In the genomic region with DNA sequence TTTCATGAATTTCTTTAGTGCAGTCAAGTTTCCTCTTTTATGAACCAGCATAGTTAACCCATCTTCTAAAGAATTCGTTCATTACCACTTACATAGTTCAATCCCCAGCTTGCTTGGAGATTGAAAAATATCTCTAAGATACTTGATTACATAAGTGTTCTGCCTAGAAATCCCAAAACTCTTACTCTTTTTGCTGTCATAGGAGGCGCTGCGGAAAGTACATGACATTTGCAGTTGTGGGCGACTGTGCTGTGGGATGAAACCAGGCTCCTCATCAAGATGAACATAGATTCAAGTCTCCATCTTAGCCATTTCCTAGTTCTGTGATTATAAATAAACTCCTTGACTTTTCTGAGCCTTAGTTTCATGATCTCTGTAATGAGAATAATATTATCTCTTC, we compare ENCODE assay signal across 21 cellular contexts.
A peak's percentile ranks its signal among the peaks of the same experiment; 100 is the strongest.
DNase-seq lines count a peak whose midpoint lies in the region; TF ChIP-seq lines count a peak whose summit lies in the region.
"Had no signal": no experiment of that assay in that cellular context is flagged by ENCODE, and none has a peak within 500 bp of the region (broad histone marks: within the 10 kb centered on the region; RNA-seq: fewer than 3 reads in every experiment).

No MANE protein-coding gene starts in this region.

- DNase-seq in cardiac muscle cell (ENCODE audit: low read depth in 1 of 2, low spot score in 1 of 2) (no peak), left ventricle myocardium inferior (no peak), inferior parietal cortex (ENCODE audit: extremely low spot score) (peak; percentile 36), superior temporal gyrus (ENCODE audit: extremely low spot score) (peak; percentile 53), GM19238 (ENCODE audit: insufficient read length, low spot score) (no peak), chondrocyte (ENCODE audit: low spot score) (no peak)
- DNase-seq: ACHN; AML-193; BE2C; CD4-positive, alpha-beta T cell; CD8-positive, alpha-beta memory T cell; DMS53; DMS79 treated with DMSO at 0.1 percent for 48 hours; GF-D8; GOT3; HFFc6 had no signal

- H3K27me3 Mint-ChIP-seq in chondrocyte (ENCODE audit: low read depth): no peaks in the 10 kb centered on the region
- H3K27me3 Mint-ChIP-seq: CD8-positive, alpha-beta memory T cell had no signal

- H3K9me3 Mint-ChIP-seq in chondrocyte (ENCODE audit: low read depth): peaks cover 3% of the 10 kb centered on the region
- H3K9me3 Mint-ChIP-seq: HFFc6 had no signal

- intact Hi-C loops in left ventricle myocardium inferior (cut with micrococcal nuclease): no loop called here

- no peak for TF ChIP-seq CTCF in cardiac muscle cell (IDR thresholded peaks at IDR 0.05; ENCODE audit: low read depth, low read length)
- TF ChIP-seq CTCF in left ventricle myocardium inferior (IDR thresholded peaks at IDR 0.05; ENCODE audit: borderline replicate concordance): no peak
- no peak for TF ChIP-seq CTCF in chondrocyte (IDR thresholded peaks at IDR 0.05)

- no peak overlapping the region for H3K4me3 ChIP-seq in cardiac muscle cell
- no peak overlapping the region for H3K4me3 ChIP-seq in left ventricle myocardium inferior
- H3K4me3 ChIP-seq: A549; BLaER1 treated with 17β-estradiol and CSF1 and Interleukin-3, amounts not matched to agents 10 nM and 100 nM; HAP-1 had no signal

- H3K9me3 ChIP-seq in cardiac muscle cell (ENCODE audit: low read depth) (no peaks in the 10 kb centered on the region), left ventricle myocardium inferior (replicated peaks) (no peaks in the 10 kb centered on the region)
- H3K9me3 ChIP-seq: A549, BE2C, HAP-1 had no signal

- peaks cover 46% of the 10 kb centered on the region for H3K4me1 Mint-ChIP-seq in chondrocyte (ENCODE audit: low read depth)
- H3K4me1 Mint-ChIP-seq: CD14-positive monocyte; CD8-positive, alpha-beta memory T cell had no signal

- H3K36me3 Mint-ChIP-seq in chondrocyte (ENCODE audit: low read depth): peaks cover 2% of the 10 kb centered on the region
- H3K36me3 Mint-ChIP-seq: CD14-positive monocyte; CD8-positive, alpha-beta memory T cell had no signal

- H3K36me3 ChIP-seq in cardiac muscle cell (no peaks in the 10 kb centered on the region), left ventricle myocardium inferior (no peaks in the 10 kb centered on the region)
- H3K36me3 ChIP-seq: BE2C; BLaER1 treated with 17β-estradiol and CSF1 and Interleukin-3, amounts not matched to agents 10 nM and 100 nM; HAP-1 had no signal

- H3K27ac ChIP-seq in cardiac muscle cell (peak overlapping the region; percentile 87), left ventricle myocardium inferior (replicated peaks) (no peak overlapping the region)
- H3K27ac ChIP-seq: 22Rv1; A549; BLaER1 treated with 17β-estradiol and CSF1 and Interleukin-3, amounts not matched to agents 10 nM and 100 nM had no signal

- H3K27ac Mint-ChIP-seq in chondrocyte (ENCODE audit: unreplicated experiment): no peak overlapping the region
- H3K27ac Mint-ChIP-seq: CD14-positive monocyte; CD4-positive, alpha-beta T cell; CD8-positive, alpha-beta memory T cell; HFFc6 had no signal

- H3K4me1 ChIP-seq in cardiac muscle cell (ENCODE audit: low read depth) (peaks cover 46% of the 10 kb centered on the region), left ventricle myocardium inferior (peaks cover 14% of the 10 kb centered on the region)
- H3K4me1 ChIP-seq: A549 had no signal

- H3K4me3 Mint-ChIP-seq in chondrocyte (ENCODE audit: unreplicated experiment): no peak overlapping the region
- H3K4me3 Mint-ChIP-seq: CD14-positive monocyte; CD4-positive, alpha-beta T cell; CD8-positive, alpha-beta memory T cell; HFFc6 had no signal

- no peaks in the 10 kb centered on the region for H3K27me3 ChIP-seq in cardiac muscle cell
- H3K27me3 ChIP-seq in left ventricle myocardium inferior (ENCODE audit: low read depth): no peaks in the 10 kb centered on the region
- H3K27me3 ChIP-seq: BE2C; BLaER1 treated with 17β-estradiol and CSF1 and Interleukin-3, amounts not matched to agents 10 nM and 100 nM had no signal

Comparison
In these comparisons a context has a peak if more than half of its experiments do, and no peak if none do; other contexts are left out.
1. DNase-seq: peak in inferior parietal cortex (single experiment) and superior temporal gyrus (single experiment); none in cardiac muscle cell (0 of 2), left ventricle myocardium inferior (single experiment), GM19238 (single experiment) and chondrocyte (single experiment).